ENCODE assay signal across 37 cellular contexts in the genomic region with DNA sequence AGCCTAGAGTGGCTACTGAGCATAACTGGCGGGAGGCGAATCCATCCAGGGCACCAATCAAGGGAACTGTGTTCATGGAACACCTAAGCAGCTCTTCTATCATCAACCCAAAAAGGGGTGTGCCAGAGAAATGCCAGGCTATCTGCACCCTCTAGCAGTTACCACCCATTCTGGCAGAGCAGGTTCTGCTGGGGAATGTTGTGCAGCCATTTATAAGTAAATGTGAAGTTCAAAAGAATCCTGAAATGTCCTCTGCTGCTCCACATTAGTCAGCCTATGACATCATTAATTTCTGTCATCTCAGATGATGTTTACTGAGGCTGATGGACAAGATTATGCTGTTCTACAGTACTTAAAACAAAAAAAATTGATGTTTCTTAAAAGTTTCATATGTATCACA. TPM values are rescaled to one million over a fixed set of nuclear protein-coding genes. Genes with fewer than 3 reads are reported as not detected.
A peak's percentile ranks its signal among the peaks of the same experiment; 100 is the strongest.
DNase-seq lines count a peak whose midpoint lies in the region; ATAC-seq, FAIRE-seq and TF ChIP-seq lines count a peak whose summit lies in the region.
"Had no signal": no experiment of that assay in that cellular context is flagged by ENCODE, and none has a peak within 500 bp of the region (broad histone marks: within the 10 kb centered on the region; RNA-seq: fewer than 3 reads in every experiment).

No MANE protein-coding gene starts in this region.

- no peaks in the 10 kb centered on the region for H4K20me1 ChIP-seq in HepG2 (ENCODE audit: insufficient read depth, low read length)

- peaks cover 4% of the 10 kb centered on the region for H3K79me2 ChIP-seq in HepG2 (ENCODE audit: insufficient read depth, low read length)

- ATAC-seq in A549, result no peak
- ATAC-seq in HepG2, result no peak
- ATAC-seq: activated T-cell treated with anti-CD3 and anti-CD28 coated beads, Interleukin-2, amount 50 U/mL, for 4 hours had no signal

- H3K36me3 Mint-ChIP-seq in HFFc6 (ENCODE audit: low read depth), result peaks cover 17% of the 10 kb centered on the region; the same call in 1 of the 2 replicates

- H3K4me2 ChIP-seq in A549 (no peak overlapping the region), HepG2 (ENCODE audit: low read depth, low read length) (no peak overlapping the region)
- H3K4me2 ChIP-seq: BLaER1 had no signal

- TF ChIP-seq POLR2A in A549 (IDR thresholded peaks at IDR 0.05; ENCODE audit: low read length) (no peak), HepG2 (IDR thresholded peaks at IDR 0.05; ENCODE audit: insufficient read depth in 1 of 2, low read depth in 2 of 2, low read length in 2 of 2) (no peak), tibial nerve (IDR thresholded peaks at IDR 0.05) (no peak)

- H3K27ac Mint-ChIP-seq in HFFc6, result no peak overlapping the region
- H3K27ac Mint-ChIP-seq: activated B cell treated with CpG ODN at 0.5 μM for 24 hours; activated naive CD8-positive, alpha-beta T cell treated with anti-CD3 and anti-CD28 coated beads, Interleukin-2, amount 10 ng/mL, durations not matched to agents 7 days and 5 days; H9; immature natural killer cell had no signal

- intact Hi-C loops in HepG2 (cut with micrococcal nuclease; ENCODE audit: unreplicated experiment), result no loop called here

- H3K9me3 ChIP-seq in A549 (no peaks in the 10 kb centered on the region), HEK293 (ENCODE audit: control insufficient read depth, insufficient read depth, low read depth, low read length) (no peaks in the 10 kb centered on the region), HepG2 (ENCODE audit: low read length) (no peaks in the 10 kb centered on the region), tibial nerve (no peaks in the 10 kb centered on the region)
- H3K9me3 ChIP-seq: ascending aorta, BLaER1, sigmoid colon, SJSA1, transverse colon had no signal

- no peak for DNase-seq in A549 (ENCODE audit: low read depth in 1 of 2, low spot score in 1 of 2)
- DNase-seq in bronchial epithelial cell (ENCODE audit: low read depth), result peak; percentile 73
- no peak for DNase-seq in HepG2 (ENCODE audit: low spot score)
- DNase-seq in stimulated activated CD4-positive, alpha-beta T cell treated with anti-CD3 and anti-CD28 coated beads, Interleukin-2, amount 100 ng/mL, for 48 hours, result no peak
- no peak for DNase-seq in middle frontal gyrus (ENCODE audit: extremely low spot score, low spot score)
- DNase-seq in tibial nerve (ENCODE audit: low spot score in 2 of 2), result no peak
- no peak for DNase-seq in HFFc6
- DNase-seq: activated B cell treated with CpG ODN at 0.5 μM for 24 hours; activated gamma-delta T cell treated with Interleukin-2 at 50 U/mL for 16 hours; activated naive CD8-positive, alpha-beta T cell treated with anti-CD3 and anti-CD28 coated beads, Interleukin-2, amount 10 ng/mL, durations not matched to agents 7 days and 5 days; activated T-cell treated with anti-CD3 and anti-CD28 coated beads, Interleukin-2, amount 50 U/mL, for 4 hours; central memory CD4-positive, alpha-beta T cell; DMS79; GDM1; H9; hypothalamus; immature natural killer cell; Kasumi-1; mesendoderm; MV-4-11; NCI-H1436; NCI-H2081 treated with DMSO at 0.1 percent for 48 hours; NCI-H226; NCI-H526 treated with DMSO at 0.1 percent for 48 hours; NK-92 treated with Interleukin-12 subunit alpha and Interleukin-12 subunit beta, amount 100 ng/mL, for 24 hours; sigmoid colon; stimulated activated CD4-positive, alpha-beta T cell treated with anti-CD3 and anti-CD28 coated beads, Interleukin-4, amount 100 ng/mL, for 24 hours; T-helper 1 cell; transverse colon had no signal

- FAIRE-seq in A549 (lab: Jason Lieb, UNC), result peak; percentile 70
- FAIRE-seq in bronchial epithelial cell (lab: Jason Lieb, UNC), result peak; percentile 79
- no peak for FAIRE-seq in HepG2 (lab: Jason Lieb, UNC)

- no peak overlapping the region for H3K4me3 Mint-ChIP-seq in HFFc6
- H3K4me3 Mint-ChIP-seq: activated B cell treated with CpG ODN at 0.5 μM for 24 hours; activated naive CD8-positive, alpha-beta T cell treated with anti-CD3 and anti-CD28 coated beads, Interleukin-2, amount 10 ng/mL, durations not matched to agents 7 days and 5 days; activated T-cell treated with anti-CD3 and anti-CD28 coated beads, Interleukin-2, amount 50 U/mL, for 4 hours; H9; immature natural killer cell had no signal

- TF ChIP-seq EP300 in A549 (IDR thresholded peaks at IDR 0.05) (no peak), HepG2 (IDR thresholded peaks at IDR 0.05; ENCODE audit: low read depth in 2 of 2, low read length in 2 of 2) (no peak), HepG2 (CRISPR knock-in tag; IDR thresholded peaks at IDR 0.05; ENCODE audit: borderline replicate concordance) (no peak), tibial nerve (IDR thresholded peaks at IDR 0.05) (no peak)

- WGBS in A549 (ENCODE audit: missing lambda C conversion rate), result 98% methylated on average over 2 of the region's 2 CpGs
- whole genome bisulfite sequencing in HepG2 (ENCODE audit: low lambda C conversion rate), result 100% methylated on average over 2 of the region's 2 CpGs
- WGBS in tibial nerve, 2 donors, result 95 to 100% methylated on average over 2 of the region's 2 CpGs

- H3K9me3 Mint-ChIP-seq in HFFc6, result no peaks in the 10 kb centered on the region
- H3K9me3 Mint-ChIP-seq: activated B cell treated with CpG ODN at 0.5 μM for 24 hours; activated naive CD8-positive, alpha-beta T cell treated with anti-CD3 and anti-CD28 coated beads, Interleukin-2, amount 10 ng/mL, durations not matched to agents 7 days and 5 days; activated T-cell treated with anti-CD3 and anti-CD28 coated beads, Interleukin-2, amount 50 U/mL, for 4 hours; H9; immature natural killer cell had no signal

- TF ChIP-seq CTCF in A549 (IDR thresholded peaks at IDR 0.05) (no peak), HEK293 (tag by site-specific recombination; IDR thresholded peaks at IDR 0.05) (no peak), bronchial epithelial cell (IDR thresholded peaks at IDR 0.05; ENCODE audit: insufficient read depth, low read length, severe bottlenecking) (no peak), HepG2 (CRISPR knock-in tag; IDR thresholded peaks at IDR 0.05) (no peak), tibial nerve (IDR thresholded peaks at IDR 0.05) (no peak), HFFc6 (IDR thresholded peaks at IDR 0.05) (no peak)

- CTCF ChIA-PET in A549 (lab: Yijun Ruan, JAX) (interaction anchor here (1.0 to 1.9 kb wide), 6 partner anchors 9 to 183 kb away, joined by 3 to 9 read pairs (median 4); a partner anchor contains a TSS), HEK293 (lab: Yijun Ruan, JAX) (interaction anchor here (0.9 to 1.7 kb wide), 4 partner anchors 16 to 183 kb away, joined by 3 to 7 read pairs (median 3); no protein-coding TSS in a partner anchor), HepG2 (lab: Yijun Ruan, JAX; ENCODE audit: low intra/inter-chr PET ratio, low total read pairs) (no interaction called here)

- H3K27me3 Mint-ChIP-seq in HFFc6 (ENCODE audit: insufficient read depth), result no peaks in the 10 kb centered on the region
- H3K27me3 Mint-ChIP-seq: activated B cell treated with CpG ODN at 0.5 μM for 24 hours; activated naive CD8-positive, alpha-beta T cell treated with anti-CD3 and anti-CD28 coated beads, Interleukin-2, amount 10 ng/mL, durations not matched to agents 7 days and 5 days had no signal

- TF ChIP-seq RAD21 in A549 (conservative IDR thresholded peaks at IDR 0.05 in 1 of 2, IDR thresholded peaks at IDR 0.05 in 1 of 2) (no peak), HepG2 (CRISPR knock-in tag; IDR thresholded peaks at IDR 0.05) (no peak)

- H3K27ac ChIP-seq in A549 (no peak overlapping the region), HEK293 (ENCODE audit: extremely low read depth, low read depth, low read length) (no peak overlapping the region), HepG2 (ENCODE audit: extremely low read length, insufficient read depth, low read length) (no peak overlapping the region), tibial nerve (no peak overlapping the region)
- H3K27ac ChIP-seq: ascending aorta, BLaER1, sigmoid colon, SJSA1, transverse colon had no signal

- H3K4me1 Mint-ChIP-seq in HFFc6 (ENCODE audit: low read depth), result 0 out of 2 replicates have a peak, but pooled peaks cover 5% of the 10 kb centered on the region
- H3K4me1 Mint-ChIP-seq: activated B cell treated with CpG ODN at 0.5 μM for 24 hours; activated naive CD8-positive, alpha-beta T cell treated with anti-CD3 and anti-CD28 coated beads, Interleukin-2, amount 10 ng/mL, durations not matched to agents 7 days and 5 days; H9 had no signal

- H2AFZ ChIP-seq in HepG2 (ENCODE audit: low read length), result no peak overlapping the region

- no peak overlapping the region for H3K9ac ChIP-seq in HepG2 (ENCODE audit: insufficient read depth, low read depth, low read length)
- H3K9ac ChIP-seq: BLaER1 had no signal

- H3K4me3 ChIP-seq in A549 (no peak overlapping the region), HEK293 (ENCODE audit: low read depth, low read length) (no peak overlapping the region), bronchial epithelial cell (ENCODE audit: low read depth, low read length) (no peak overlapping the region), HepG2 (replicated peaks in 1 of 3; ENCODE audit: insufficient read depth in 1 of 3, low read depth in 2 of 3, low read length in 3 of 3) (no peak overlapping the region), tibial nerve (no peak overlapping the region)
- H3K4me3 ChIP-seq: ascending aorta, BLaER1, sigmoid colon, SJSA1, transverse colon had no signal

- H3K4me1 ChIP-seq in A549 (no peaks in the 10 kb centered on the region; the same call in 2 of the 3 replicates), HEK293 (ENCODE audit: control insufficient read depth, insufficient read depth, low read length) (no peaks in the 10 kb centered on the region), HepG2 (ENCODE audit: insufficient read depth, low read length) (peaks cover 8% of the 10 kb centered on the region), tibial nerve (no peaks in the 10 kb centered on the region)
- H3K4me1 ChIP-seq: ascending aorta, BLaER1, sigmoid colon, SJSA1 had no signal

- H3K36me3 ChIP-seq in HEK293 (ENCODE audit: control insufficient read depth in 2 of 2, insufficient read depth in 1 of 2, low read length in 2 of 2) (peaks cover 42 to 82% of the 10 kb centered on the region in 2 experiments), bronchial epithelial cell (ENCODE audit: control insufficient read depth, insufficient read depth, low read length) (peaks cover 5% of the 10 kb centered on the region), HepG2 (replicated peaks in 1 of 2; ENCODE audit: control insufficient read depth in 1 of 2, insufficient read depth in 2 of 2, low read length in 2 of 2) (peaks cover 10 to 56% of the 10 kb centered on the region in 2 experiments), tibial nerve (peaks cover 0 to 81% (median 0%) of the 10 kb centered on the region in 3 donors)

- POLR2A ChIA-PET in A549 (lab: Yijun Ruan, JAX), result interaction anchor here (2.3 kb wide), 1 partner anchor 8 kb away, joined by 15 read pairs; a partner anchor contains a TSS
- POLR2A ChIA-PET in HEK293 (lab: Yijun Ruan, JAX), result interaction anchor here (1.5 kb wide), 2 partner anchors 8 to 146 kb away, joined by 4 to 11 read pairs; a partner anchor contains a TSS
- POLR2A ChIA-PET in HepG2 (lab: Yijun Ruan, JAX), result no interaction called here

- H3K27me3 ChIP-seq in bronchial epithelial cell (ENCODE audit: control insufficient read depth, insufficient read depth, low read length) (no peaks in the 10 kb centered on the region), HepG2 (ENCODE audit: control insufficient read depth in 1 of 2, insufficient read depth in 2 of 2, low read length in 2 of 2) (no peaks in the 10 kb centered on the region), tibial nerve (no peaks in the 10 kb centered on the region)
- H3K27me3 ChIP-seq: ascending aorta, BLaER1, sigmoid colon, SJSA1, transverse colon had no signal

- no TSS peak for BruUV-seq in HepG2 (replicated peaks; lab: Mats Ljungman, UMichigan)

- in situ Hi-C loops in HepG2 (cut with HindIII; ENCODE audit: extremely low pct_ligation_motif_present, low pct_unique_long_range_greater_than_20kb), result no loop called here

RNA-seq across cellular contexts. Expression of a gene that starts 7.7 kb away (rescaled TPM):
- polyA plus RNA-seq in A549 (2011; rRNA removed), result 162 and 177 TPM in 2 replicates
- polyA plus RNA-seq in A549 (2012; cell fraction: cytosol; rRNA removed), result 108 and 112 TPM in 2 replicates
- 56.6 and 82.9 TPM in 2 replicates for polyA plus RNA-seq in A549 (2012; cell fraction: nucleus; rRNA removed)
- polyA plus RNA-seq in A549 (2017; fragmentation: RNase III; extraction: RNeasy Plus Mini Kit Qiagen cat#74134 plus additional on column Dnase treatment), result 143 to 154 TPM (median 144 TPM) in 3 replicates
- 73.3 and 77.4 TPM in 2 replicates for polyA minus RNA-seq in A549 (2011; rRNA and poly(A)+ RNA removed)
- 49.0 and 61.2 TPM in 2 replicates for total RNA-seq in bronchial epithelial cell
- 69.5 and 98.2 TPM in 2 replicates for total RNA-seq in HepG2 (2016; rRNA removed; fragmentation: Illumina TruSeq; extraction: Trizol)
- total RNA-seq in HepG2 (2016; cell fraction: cytosol; rRNA removed; fragmentation: Illumina TruSeq; extraction: Trizol; ENCODE audit: low read depth), result 25.7 and 28.8 TPM in 2 replicates
- total RNA-seq in HepG2 (2016; cell fraction: insoluble cytoplasmic fraction; rRNA removed; fragmentation: Illumina TruSeq; extraction: Trizol), result 75.6 and 98.4 TPM in 2 replicates
- 27.4 and 33.5 TPM in 2 replicates for total RNA-seq in HepG2 (2016; cell fraction: membrane; rRNA removed; fragmentation: Illumina TruSeq; extraction: Trizol)
- 34.6 and 44.7 TPM in 2 replicates for total RNA-seq in HepG2 (2016; cell fraction: nucleus; rRNA removed; fragmentation: Illumina TruSeq; extraction: Trizol)
- polyA plus RNA-seq in HepG2 (2011; rRNA removed), result 56.5 and 70.6 TPM in 2 replicates
- polyA plus RNA-seq in HepG2 (2011; cell fraction: cytosol; rRNA removed), result 63.7 and 75.5 TPM in 2 replicates
- 27.4 and 33.7 TPM in 2 replicates for polyA plus RNA-seq in HepG2 (2011; cell fraction: nucleus; rRNA removed)
- polyA plus RNA-seq in HepG2 (2012), result 36.6 and 44.0 TPM in 2 replicates
- polyA plus RNA-seq in HepG2 (2016; cell fraction: cytosol; fragmentation: Illumina TruSeq; extraction: Trizol; ENCODE audit: low read depth), result 15.0 and 18.2 TPM in 2 replicates
- 80.6 and 87.2 TPM in 2 replicates for polyA plus RNA-seq in HepG2 (2016; cell fraction: insoluble cytoplasmic fraction; fragmentation: Illumina TruSeq; extraction: Trizol; ENCODE audit: low read depth)
- 19.8 and 20.6 TPM in 2 replicates for polyA plus RNA-seq in HepG2 (2016; cell fraction: membrane; fragmentation: Illumina TruSeq; extraction: Trizol; ENCODE audit: low read depth)
- polyA plus RNA-seq in HepG2 (2016; cell fraction: nucleus; fragmentation: Illumina TruSeq; extraction: Trizol; ENCODE audit: insufficient read depth, low read depth), result 53.4 and 56.4 TPM in 2 replicates
- polyA minus RNA-seq in HepG2 (2011; rRNA and poly(A)+ RNA removed; ENCODE audit: low replicate concordance), result 48.3 and 106 TPM in 2 replicates
- polyA minus RNA-seq in HepG2 (2011; cell fraction: cytosol; rRNA and poly(A)+ RNA removed), result 24.9 and 26.1 TPM in 2 replicates
- 28.3 and 36.9 TPM in 2 replicates for polyA minus RNA-seq in HepG2 (2011; cell fraction: nucleus; rRNA and poly(A)+ RNA removed)
- 10 to 100 TPM; 50.3 to 75.1 (median 55.5) TPM for total RNA-seq in tibial nerve
- 10 to 100 TPM; 43.9 to 48.1 (median 47.0) TPM for total RNA-seq in HFFc6 (2021; fragmentation: NEBNext Ultra II Directional; extraction: Animal tissue kit (Norgen Biotek cat#: 25700))

RNA-seq across cellular contexts. Expression of a gene that starts 27.3 kb away (rescaled TPM):
- polyA plus RNA-seq in A549 (2011; rRNA removed) (0.13 and 0.25 TPM in 2 replicates), A549 (2017; fragmentation: RNase III; extraction: RNeasy Plus Mini Kit Qiagen cat#74134 plus additional on column Dnase treatment) (0.05 to 0.07 TPM in 2 of 3 replicates, not detected in the other), HepG2 (2011; rRNA removed) (not detected in 2 replicates)
- 0.08 TPM in 1 of 2 replicates, not detected in the other for polyA plus RNA-seq in A549 (2012; cell fraction: cytosol; rRNA removed)
- polyA plus RNA-seq in A549 (2012; cell fraction: nucleus; rRNA removed), result 0.05 and 0.11 TPM in 2 replicates
- polyA minus RNA-seq in A549 (2011; rRNA and poly(A)+ RNA removed), result 0.12 TPM in 1 of 2 replicates, not detected in the other
- total RNA-seq in bronchial epithelial cell (11.1 and 26.5 TPM in 2 replicates), HepG2 (2016; rRNA removed; fragmentation: Illumina TruSeq; extraction: Trizol) (not detected in 2 replicates), tibial nerve (10 to 100 TPM; 14.2 to 16.9 (median 16.4) TPM)
- not detected in 2 replicates for total RNA-seq in HepG2 (2016; cell fraction: cytosol; rRNA removed; fragmentation: Illumina TruSeq; extraction: Trizol; ENCODE audit: low read depth)
- total RNA-seq in HepG2 (2016; cell fraction: insoluble cytoplasmic fraction; rRNA removed; fragmentation: Illumina TruSeq; extraction: Trizol), result not detected in 2 replicates
- total RNA-seq in HepG2 (2016; cell fraction: membrane; rRNA removed; fragmentation: Illumina TruSeq; extraction: Trizol), result not detected in 2 replicates
- not detected in 2 replicates for total RNA-seq in HepG2 (2016; cell fraction: nucleus; rRNA removed; fragmentation: Illumina TruSeq; extraction: Trizol)
- polyA plus RNA-seq in HepG2 (2011; cell fraction: cytosol; rRNA removed), result not detected in 2 replicates
- polyA plus RNA-seq in HepG2 (2011; cell fraction: nucleus; rRNA removed), result not detected in 2 replicates
- 0.56 and 0.99 TPM in 2 replicates for polyA plus RNA-seq in HepG2 (2012)
- not detected in 2 replicates for polyA plus RNA-seq in HepG2 (2016; cell fraction: cytosol; fragmentation: Illumina TruSeq; extraction: Trizol; ENCODE audit: low read depth)
- polyA plus RNA-seq in HepG2 (2016; cell fraction: insoluble cytoplasmic fraction; fragmentation: Illumina TruSeq; extraction: Trizol; ENCODE audit: low read depth), result not detected in 2 replicates
- not detected in 2 replicates for polyA plus RNA-seq in HepG2 (2016; cell fraction: membrane; fragmentation: Illumina TruSeq; extraction: Trizol; ENCODE audit: low read depth)
- polyA plus RNA-seq in HepG2 (2016; cell fraction: nucleus; fragmentation: Illumina TruSeq; extraction: Trizol; ENCODE audit: insufficient read depth, low read depth), result not detected in 2 replicates
- 73.6 TPM in 1 of 2 replicates, not detected in the other for polyA minus RNA-seq in HepG2 (2011; rRNA and poly(A)+ RNA removed; ENCODE audit: low replicate concordance)
- polyA minus RNA-seq in HepG2 (2011; cell fraction: cytosol; rRNA and poly(A)+ RNA removed), result 0.49 and 1.8 TPM in 2 replicates
- 0.52 and 0.62 TPM in 2 replicates for polyA minus RNA-seq in HepG2 (2011; cell fraction: nucleus; rRNA and poly(A)+ RNA removed)
- under 1 TPM in 5 of 6 experiments, not detected in 1; 0.14 to 0.38 (median 0.17) TPM for total RNA-seq in HFFc6 (2021; fragmentation: NEBNext Ultra II Directional; extraction: Animal tissue kit (Norgen Biotek cat#: 25700))

RNA-seq across cellular contexts. Expression of a gene that starts 48.5 kb away (rescaled TPM):
- polyA plus RNA-seq in A549 (2011; rRNA removed), result 0.57 and 1.3 TPM in 2 replicates
- 1.7 and 2.1 TPM in 2 replicates for polyA plus RNA-seq in A549 (2012; cell fraction: cytosol; rRNA removed)
- 0.39 and 0.80 TPM in 2 replicates for polyA plus RNA-seq in A549 (2012; cell fraction: nucleus; rRNA removed)
- polyA plus RNA-seq in A549 (2017; fragmentation: RNase III; extraction: RNeasy Plus Mini Kit Qiagen cat#74134 plus additional on column Dnase treatment), result 0.79 to 1.1 TPM (median 1.0 TPM) in 3 replicates
- polyA minus RNA-seq in A549 (2011; rRNA and poly(A)+ RNA removed), result 0.79 TPM in 1 of 2 replicates, not detected in the other
- not detected in 2 replicates for total RNA-seq in bronchial epithelial cell
- total RNA-seq in HepG2 (2016; rRNA removed; fragmentation: Illumina TruSeq; extraction: Trizol), result not detected in 2 replicates
- not detected in 2 replicates for total RNA-seq in HepG2 (2016; cell fraction: cytosol; rRNA removed; fragmentation: Illumina TruSeq; extraction: Trizol; ENCODE audit: low read depth)
- not detected in 2 replicates for total RNA-seq in HepG2 (2016; cell fraction: insoluble cytoplasmic fraction; rRNA removed; fragmentation: Illumina TruSeq; extraction: Trizol)
- not detected in 2 replicates for total RNA-seq in HepG2 (2016; cell fraction: membrane; rRNA removed; fragmentation: Illumina TruSeq; extraction: Trizol)
- total RNA-seq in HepG2 (2016; cell fraction: nucleus; rRNA removed; fragmentation: Illumina TruSeq; extraction: Trizol), result not detected in 2 replicates
- not detected in 2 replicates for polyA plus RNA-seq in HepG2 (2011; rRNA removed)
- polyA plus RNA-seq in HepG2 (2011; cell fraction: cytosol; rRNA removed), result not detected in 2 replicates
- not detected in 2 replicates for polyA plus RNA-seq in HepG2 (2011; cell fraction: nucleus; rRNA removed)
- polyA plus RNA-seq in HepG2 (2012), result not detected in 2 replicates
- not detected in 2 replicates for polyA plus RNA-seq in HepG2 (2016; cell fraction: cytosol; fragmentation: Illumina TruSeq; extraction: Trizol; ENCODE audit: low read depth)
- not detected in 2 replicates for polyA plus RNA-seq in HepG2 (2016; cell fraction: insoluble cytoplasmic fraction; fragmentation: Illumina TruSeq; extraction: Trizol; ENCODE audit: low read depth)
- polyA plus RNA-seq in HepG2 (2016; cell fraction: membrane; fragmentation: Illumina TruSeq; extraction: Trizol; ENCODE audit: low read depth), result not detected in 2 replicates
- not detected in 2 replicates for polyA plus RNA-seq in HepG2 (2016; cell fraction: nucleus; fragmentation: Illumina TruSeq; extraction: Trizol; ENCODE audit: insufficient read depth, low read depth)
- not detected in 2 replicates for polyA minus RNA-seq in HepG2 (2011; rRNA and poly(A)+ RNA removed; ENCODE audit: low replicate concordance)
- not detected in 2 replicates for polyA minus RNA-seq in HepG2 (2011; cell fraction: cytosol; rRNA and poly(A)+ RNA removed)
- not detected in 2 replicates for polyA minus RNA-seq in HepG2 (2011; cell fraction: nucleus; rRNA and poly(A)+ RNA removed)
- total RNA-seq in tibial nerve, result 1 to 10 TPM in 2 of 4 donors, not detected in 2; 1.6 to 6.6 TPM
- total RNA-seq in HFFc6 (2021; fragmentation: NEBNext Ultra II Directional; extraction: Animal tissue kit (Norgen Biotek cat#: 25700)), result not detected
- total RNA-seq: activated B cell treated with CpG ODN at 0.5 μM for 24 hours; activated naive CD8-positive, alpha-beta T cell treated with anti-CD3 and anti-CD28 coated beads, Interleukin-2, amount 10 ng/mL, durations not matched to agents 7 days and 5 days; activated T-cell treated with anti-CD3 and anti-CD28 coated beads, Interleukin-2, amount 50 U/mL, for 4 hours; ascending aorta; dermis microvascular lymphatic vessel endothelial cell; fibroblast of lung; myocyte; SJSA1 had no signal
- polyA plus RNA-seq: fibroblast of lung, immature natural killer cell had no signal

RNA-seq across cellular contexts. Expression of a gene that starts 57.3 kb away (rescaled TPM):
- polyA plus RNA-seq in A549 (2011; rRNA removed), result 0.16 and 0.21 TPM in 2 replicates
- 0.09 and 0.14 TPM in 2 replicates for polyA plus RNA-seq in A549 (2012; cell fraction: cytosol; rRNA removed)
- 0.48 and 0.59 TPM in 2 replicates for polyA plus RNA-seq in A549 (2012; cell fraction: nucleus; rRNA removed)
- 0.03 to 0.15 TPM (median 0.05 TPM) in 3 replicates for polyA plus RNA-seq in A549 (2017; fragmentation: RNase III; extraction: RNeasy Plus Mini Kit Qiagen cat#74134 plus additional on column Dnase treatment)
- not detected in 2 replicates for polyA minus RNA-seq in A549 (2011; rRNA and poly(A)+ RNA removed)
- total RNA-seq in bronchial epithelial cell, result not detected in 2 replicates
- total RNA-seq in HepG2 (2016; rRNA removed; fragmentation: Illumina TruSeq; extraction: Trizol), result 0.35 and 0.97 TPM in 2 replicates
- not detected in 2 replicates for total RNA-seq in HepG2 (2016; cell fraction: cytosol; rRNA removed; fragmentation: Illumina TruSeq; extraction: Trizol; ENCODE audit: low read depth)
- 0.56 and 0.76 TPM in 2 replicates for total RNA-seq in HepG2 (2016; cell fraction: insoluble cytoplasmic fraction; rRNA removed; fragmentation: Illumina TruSeq; extraction: Trizol)
- 0.14 and 0.40 TPM in 2 replicates for total RNA-seq in HepG2 (2016; cell fraction: membrane; rRNA removed; fragmentation: Illumina TruSeq; extraction: Trizol)
- total RNA-seq in HepG2 (2016; cell fraction: nucleus; rRNA removed; fragmentation: Illumina TruSeq; extraction: Trizol), result 0.31 and 0.84 TPM in 2 replicates
- polyA plus RNA-seq in HepG2 (2011; rRNA removed), result 0.71 and 0.81 TPM in 2 replicates
- polyA plus RNA-seq in HepG2 (2011; cell fraction: cytosol; rRNA removed), result 0.45 and 1.1 TPM in 2 replicates
- polyA plus RNA-seq in HepG2 (2011; cell fraction: nucleus; rRNA removed), result 2.1 and 2.6 TPM in 2 replicates
- 0.74 and 0.77 TPM in 2 replicates for polyA plus RNA-seq in HepG2 (2012)
- polyA plus RNA-seq in HepG2 (2016; cell fraction: cytosol; fragmentation: Illumina TruSeq; extraction: Trizol; ENCODE audit: low read depth), result 0.10 and 0.26 TPM in 2 replicates
- polyA plus RNA-seq in HepG2 (2016; cell fraction: insoluble cytoplasmic fraction; fragmentation: Illumina TruSeq; extraction: Trizol; ENCODE audit: low read depth), result 0.36 and 0.49 TPM in 2 replicates
- polyA plus RNA-seq in HepG2 (2016; cell fraction: membrane; fragmentation: Illumina TruSeq; extraction: Trizol; ENCODE audit: low read depth), result 0.10 and 0.29 TPM in 2 replicates
- polyA plus RNA-seq in HepG2 (2016; cell fraction: nucleus; fragmentation: Illumina TruSeq; extraction: Trizol; ENCODE audit: insufficient read depth, low read depth), result 1.1 and 1.2 TPM in 2 replicates
- 3.6 and 4.7 TPM in 2 replicates for polyA minus RNA-seq in HepG2 (2011; rRNA and poly(A)+ RNA removed; ENCODE audit: low replicate concordance)
- polyA minus RNA-seq in HepG2 (2011; cell fraction: cytosol; rRNA and poly(A)+ RNA removed), result 1.6 and 1.8 TPM in 2 replicates
- polyA minus RNA-seq in HepG2 (2011; cell fraction: nucleus; rRNA and poly(A)+ RNA removed), result 1.3 and 1.6 TPM in 2 replicates
- under 1 TPM in 2 of 4 donors, not detected in 2; under 0.01 to 0.21 TPM for total RNA-seq in tibial nerve
- total RNA-seq in HFFc6 (2021; fragmentation: NEBNext Ultra II Directional; extraction: Animal tissue kit (Norgen Biotek cat#: 25700)), result not detected
- total RNA-seq: activated T-cell treated with anti-CD3 and anti-CD28 coated beads, Interleukin-2, amount 50 U/mL, for 4 hours; ascending aorta; dermis microvascular lymphatic vessel endothelial cell; fibroblast of lung; left lobe of liver; SJSA1 had no signal
- polyA plus RNA-seq: fibroblast of lung had no signal
